In genomic region chr7:71237945-71238344, GRCh38 we compare ENCODE assay signal across 18 cellular contexts.
DNase-seq lines count a peak whose midpoint lies in the region; ATAC-seq and TF ChIP-seq lines count a peak whose summit lies in the region.
"Had no signal": no experiment of that assay in that cellular context is flagged by ENCODE, and none has a peak within 500 bp of the region (broad histone marks: within the 10 kb centered on the region; RNA-seq: fewer than 3 reads in every experiment).

No MANE protein-coding gene starts in this region.

- no peaks in the 10 kb centered on the region for H3K36me3 Mint-ChIP-seq in progenitor cell of endocrine pancreas (ENCODE audit: insufficient read depth)
- H3K36me3 Mint-ChIP-seq: activated naive CD4-positive, alpha-beta T cell treated with anti-CD3 and anti-CD28 coated beads, Interleukin-2, amount 50 U/mL, for 24 hours; IgD-negative memory B cell; naive B cell had no signal

- DNase-seq in D341Med (ENCODE audit: low spot score) (peak; percentile 58), adrenal gland (peak in 4 of 7 donors; percentile 24 to 26 (median 24)), left ventricle myocardium superior (peak; percentile 65), progenitor cell of endocrine pancreas (ENCODE audit: low spot score, unreplicated experiment) (no peak), NCI-H1417 (lab: John Stamatoyannopoulos, UW) (no peak), GM10266 (ENCODE audit: extremely low spot score) (no peak)
- DNase-seq: cortex of kidney, naive B cell, NCI-H1417 treated with DMSO at 0.1 percent for 48 hours, NCI-H526 treated with DMSO at 0.1 percent for 48 hours, SHP77, small intestine had no signal

- intact Hi-C loops in adrenal gland (cut with DNase I), result no loop called here
- intact Hi-C loops in left ventricle myocardium superior (cut with micrococcal nuclease), result no loop called here

- TF ChIP-seq CTCF in adrenal gland (IDR thresholded peaks at IDR 0.05), result no peak
- TF ChIP-seq CTCF in progenitor cell of endocrine pancreas (IDR thresholded peaks at IDR 0.05; ENCODE audit: unreplicated experiment), result no peak
- no peak for TF ChIP-seq CTCF in GM10266 (IDR thresholded peaks at IDR 0.05; ENCODE audit: control insufficient read depth, insufficient read depth, low read depth, missing control alignments)

- H3K27ac ChIP-seq in adrenal gland, result peak overlapping the region in 1 of 5 donors; percentile 16
- H3K27ac ChIP-seq: A549, suprapubic skin had no signal

- peak overlapping the region; percentile 38 for H3K27ac Mint-ChIP-seq in progenitor cell of endocrine pancreas
- H3K27ac Mint-ChIP-seq: activated naive CD4-positive, alpha-beta T cell treated with anti-CD3 and anti-CD28 coated beads, Interleukin-2, amount 50 U/mL, for 24 hours; IgD-negative memory B cell; naive B cell had no signal

- H3K9me3 Mint-ChIP-seq in progenitor cell of endocrine pancreas (ENCODE audit: low read depth), result no peaks in the 10 kb centered on the region
- H3K9me3 Mint-ChIP-seq: activated naive CD4-positive, alpha-beta T cell treated with anti-CD3 and anti-CD28 coated beads, Interleukin-2, amount 50 U/mL, for 24 hours had no signal

- H3K4me1 ChIP-seq in adrenal gland (replicated peaks in 1 of 2), result no peaks in the 10 kb centered on the region
- H3K4me1 ChIP-seq: A549, suprapubic skin had no signal

- no peak overlapping the region for H3K4me3 ChIP-seq in adrenal gland
- H3K4me3 ChIP-seq: A549, suprapubic skin had no signal

- no peak for TF ChIP-seq POLR2A in adrenal gland (IDR thresholded peaks at IDR 0.05)

- ATAC-seq in left ventricle myocardium superior (peak; percentile 87), HG03045 (IDR thresholded peaks at IDR 0.05; ENCODE audit: unreplicated experiment) (no peak), GM19452 (IDR thresholded peaks at IDR 0.05; ENCODE audit: unreplicated experiment) (no peak)
- ATAC-seq: A549 had no signal

- WGBS in adrenal gland, 4 donors, result 51 to 72% (median 64%) methylated on average over 2 of the region's 2 CpGs

- H3K9me3 ChIP-seq in adrenal gland (replicated peaks in 1 of 3), result no peaks in the 10 kb centered on the region
- H3K9me3 ChIP-seq: suprapubic skin had no signal

- H3K36me3 ChIP-seq in adrenal gland (replicated peaks in 1 of 2), result no peaks in the 10 kb centered on the region
- H3K36me3 ChIP-seq: suprapubic skin had no signal

- no peak overlapping the region for H3K4me3 Mint-ChIP-seq in progenitor cell of endocrine pancreas (ENCODE audit: low read depth)
- H3K4me3 Mint-ChIP-seq: activated naive CD4-positive, alpha-beta T cell treated with anti-CD3 and anti-CD28 coated beads, Interleukin-2, amount 50 U/mL, for 24 hours; IgD-negative memory B cell; naive B cell had no signal

- no peaks in the 10 kb centered on the region for H3K27me3 ChIP-seq in adrenal gland
- H3K27me3 ChIP-seq: suprapubic skin had no signal

- H3K4me1 Mint-ChIP-seq in progenitor cell of endocrine pancreas (ENCODE audit: low read depth), result peaks cover 2% of the 10 kb centered on the region
- H3K4me1 Mint-ChIP-seq: activated naive CD4-positive, alpha-beta T cell treated with anti-CD3 and anti-CD28 coated beads, Interleukin-2, amount 50 U/mL, for 24 hours; IgD-negative memory B cell; naive B cell had no signal

- no peaks in the 10 kb centered on the region for H3K27me3 Mint-ChIP-seq in progenitor cell of endocrine pancreas
- H3K27me3 Mint-ChIP-seq: activated naive CD4-positive, alpha-beta T cell treated with anti-CD3 and anti-CD28 coated beads, Interleukin-2, amount 50 U/mL, for 24 hours; IgD-negative memory B cell; naive B cell had no signal

Comparison
In these comparisons a context has a peak if more than half of its experiments do, and no peak if none do; other contexts are left out.
1. DNase-seq: peak in D341Med (single experiment), adrenal gland (4 of 7) and left ventricle myocardium superior (single experiment); none in progenitor cell of endocrine pancreas (single experiment), NCI-H1417 (0 of 3) and GM10266 (single experiment).